25 cellular contexts compared by ENCODE assay signal in genomic region chr14:63452796-63453195, GRCh38.
DNase-seq lines count a peak whose midpoint lies in the region; ATAC-seq, FAIRE-seq and TF ChIP-seq lines count a peak whose summit lies in the region.
"Had no signal": no experiment of that assay in that cellular context is flagged by ENCODE, and none has a peak within 500 bp of the region (broad histone marks: within the 10 kb centered on the region; RNA-seq: fewer than 3 reads in every experiment).

No MANE protein-coding gene starts in this region.

- TF ChIP-seq RAD21 in K562 (CRISPR knock-in tag; conservative IDR thresholded peaks at IDR 0.05 in 1 of 2, IDR thresholded peaks at IDR 0.05 in 1 of 2): no peak

- no peaks in the 10 kb centered on the region for H3K27me3 ChIP-seq in K562 (ENCODE audit: control insufficient read depth in 2 of 2, insufficient read depth in 2 of 2, low read length in 2 of 2)
- no peaks in the 10 kb centered on the region for H3K27me3 ChIP-seq in muscle layer of duodenum (ENCODE audit: low read depth, low read length)
- H3K27me3 ChIP-seq in sigmoid colon: no peaks in the 10 kb centered on the region
- H3K27me3 ChIP-seq: BLaER1 treated with 17β-estradiol and CSF1 and Interleukin-3, amounts not matched to agents 10 nM and 100 nM had no signal

- peaks cover 17% of the 10 kb centered on the region for H3K4me1 Mint-ChIP-seq in activated T-cell treated with anti-CD3 and anti-CD28 coated beads, Interleukin-2, amount 50 U/mL, for 4 hours (ENCODE audit: low read depth)
- peaks cover 56 to 66% of the 10 kb centered on the region in 2 donors for H3K4me1 Mint-ChIP-seq in natural killer cell
- peaks cover 14% of the 10 kb centered on the region for H3K4me1 Mint-ChIP-seq in activated naive CD8-positive, alpha-beta T cell treated with anti-CD3 and anti-CD28 coated beads for 36 hours

- peaks cover 67% of the 10 kb centered on the region for H3K79me2 ChIP-seq in K562 (ENCODE audit: control insufficient read depth, insufficient read depth, low read length)

- no peaks in the 10 kb centered on the region for H3K27me3 Mint-ChIP-seq in activated T-cell treated with anti-CD3 and anti-CD28 coated beads, Interleukin-2, amount 50 U/mL, for 4 hours (ENCODE audit: low read depth)
- no peaks in the 10 kb centered on the region for H3K27me3 Mint-ChIP-seq in natural killer cell (ENCODE audit: low read depth in 2 of 2)
- H3K27me3 Mint-ChIP-seq in activated naive CD8-positive, alpha-beta T cell treated with anti-CD3 and anti-CD28 coated beads for 36 hours: no peaks in the 10 kb centered on the region
- H3K27me3 Mint-ChIP-seq: CD4-positive, alpha-beta T cell had no signal

- H2AFZ ChIP-seq in K562 (ENCODE audit: low read depth, low read length): no peak overlapping the region

- H3K4me2 ChIP-seq in K562 (ENCODE audit: insufficient read depth, low read length): no peak overlapping the region
- H3K4me2 ChIP-seq: BLaER1 treated with 17β-estradiol and CSF1 and Interleukin-3, amounts not matched to agents 10 nM and 100 nM had no signal

- H3K9ac ChIP-seq in K562 (ENCODE audit: insufficient read depth in 1 of 2, low read depth in 2 of 2, low read length in 2 of 2): no peak overlapping the region; a peak in 1 of 4 replicates
- H3K9ac ChIP-seq: BLaER1 treated with 17β-estradiol and CSF1 and Interleukin-3, amounts not matched to agents 10 nM and 100 nM had no signal

- ATAC-seq in K562 (no peak), natural killer cell (no peak)
- no peak for ATAC-seq in activated T-cell treated with anti-CD3 and anti-CD28 coated beads, Interleukin-2, amount 50 U/mL, for 4 hours
- ATAC-seq: HepG2, PC-3 had no signal

- FAIRE-seq in K562 (lab: Jason Lieb, UNC): no peak
- FAIRE-seq: A204.1, GM12891, GM19239, HepG2 had no signal

- TF ChIP-seq POLR2A in K562 (conservative IDR thresholded peaks at IDR 0.05) (no peak), sigmoid colon (IDR thresholded peaks at IDR 0.05) (no peak)

- H4K20me1 ChIP-seq in K562 (replicated peaks; ENCODE audit: control insufficient read depth, insufficient read depth, low read length): no peaks in the 10 kb centered on the region

- H3K27ac ChIP-seq in K562 (ENCODE audit: extremely low read depth, low read depth, low read length) (peak overlapping the region; percentile 82; the same call in 2 of the 3 replicates), muscle layer of duodenum (ENCODE audit: low read length) (peak overlapping the region; percentile 54), sigmoid colon (peak overlapping the region; percentile 39 to 74 (median 68))
- H3K27ac ChIP-seq: BLaER1 treated with 17β-estradiol and CSF1 and Interleukin-3, amounts not matched to agents 10 nM and 100 nM had no signal

- DNase-seq in GM03348 (ENCODE audit: low spot score) (peak; percentile 16), K562 (ENCODE audit: extremely low read depth in 1 of 4, low spot score in 3 of 4) (no peak), sigmoid colon (no peak), COR-L47 (lab: John Stamatoyannopoulos, UW) (no peak), natural killer cell (no peak)
- no peak for DNase-seq in activated T-cell treated with anti-CD3 and anti-CD28 coated beads, Interleukin-2, amount 50 U/mL, for 4 hours
- no peak for DNase-seq in activated naive CD8-positive, alpha-beta T cell treated with anti-CD3 and anti-CD28 coated beads for 36 hours
- DNase-seq: AML-193; CD4-positive, alpha-beta T cell; GDM1; Kasumi-1; NCI-H1092 treated with DMSO at 0.1 percent for 48 hours; NCI-H1436; NCI-H187; NCI-H2107; NCI-H524; NCI-H748 treated with DMSO at 0.1 percent for 48 hours; NK-92 treated with Interleukin-12 subunit alpha and Interleukin-12 subunit beta, amount 100 ng/mL, for 24 hours; PC-3 had no signal

- H3K4me3 Mint-ChIP-seq in activated T-cell treated with anti-CD3 and anti-CD28 coated beads, Interleukin-2, amount 50 U/mL, for 4 hours: no peak overlapping the region
- no peak overlapping the region for H3K4me3 Mint-ChIP-seq in natural killer cell
- no peak overlapping the region for H3K4me3 Mint-ChIP-seq in activated naive CD8-positive, alpha-beta T cell treated with anti-CD3 and anti-CD28 coated beads for 36 hours
- H3K4me3 Mint-ChIP-seq: CD4-positive, alpha-beta T cell had no signal

- no TSS peak for BruUV-seq in K562 (replicated peaks; lab: Mats Ljungman, UMichigan)

- H3K27ac Mint-ChIP-seq in natural killer cell: peak overlapping the region in 1 of 2 donors; percentile 21
- no peak overlapping the region for H3K27ac Mint-ChIP-seq in activated naive CD8-positive, alpha-beta T cell treated with anti-CD3 and anti-CD28 coated beads for 36 hours
- H3K27ac Mint-ChIP-seq: CD4-positive, alpha-beta T cell had no signal

- CTCF ChIA-PET in K562 (lab: Yijun Ruan, JAX; ENCODE audit: low intra/inter-chr PET ratio): no interaction called here

- no peaks in the 10 kb centered on the region for H3K9me3 Mint-ChIP-seq in activated T-cell treated with anti-CD3 and anti-CD28 coated beads, Interleukin-2, amount 50 U/mL, for 4 hours
- H3K9me3 Mint-ChIP-seq in natural killer cell: no peaks in the 10 kb centered on the region
- H3K9me3 Mint-ChIP-seq in activated naive CD8-positive, alpha-beta T cell treated with anti-CD3 and anti-CD28 coated beads for 36 hours: no peaks in the 10 kb centered on the region
- H3K9me3 Mint-ChIP-seq: CD4-positive, alpha-beta T cell had no signal

- H3K4me1 ChIP-seq in K562 (replicated peaks in 1 of 2; ENCODE audit: control insufficient read depth in 2 of 2, insufficient read depth in 2 of 2, low read length in 2 of 2): peaks cover 0 to 23% of the 10 kb centered on the region in 2 experiments; a peak in 3 of 5 replicates
- H3K4me1 ChIP-seq in muscle layer of duodenum (ENCODE audit: control insufficient read depth in 1 of 2, insufficient read depth in 2 of 2, low read length in 2 of 2): peaks cover 0 to 11% of the 10 kb centered on the region in 2 donors
- H3K4me1 ChIP-seq in sigmoid colon: peaks cover 0 to 57% (median 36%) of the 10 kb centered on the region in 4 donors

- intact Hi-C loops in K562 (cut with micrococcal nuclease): no loop called here
- intact Hi-C loops in sigmoid colon (cut with DNase I): loop anchor here (5.0 kb wide), 2 partner anchors 40 to 90 kb away; partner anchors contain the start of gene PPP2R5E
- intact Hi-C loops in natural killer cell (cut with micrococcal nuclease): no loop called here

- H3K9me3 ChIP-seq in K562 (replicated peaks; ENCODE audit: control insufficient read depth, insufficient read depth, low read depth, low read length): no peaks in the 10 kb centered on the region
- H3K9me3 ChIP-seq in muscle layer of duodenum (ENCODE audit: control insufficient read depth in 1 of 2, low read length in 2 of 2): no peaks in the 10 kb centered on the region
- no peaks in the 10 kb centered on the region for H3K9me3 ChIP-seq in sigmoid colon

- H3K4me3 ChIP-seq in K562 (no peak overlapping the region), muscle layer of duodenum (ENCODE audit: low read depth in 1 of 2, low read length in 2 of 2) (no peak overlapping the region), sigmoid colon (no peak overlapping the region)
- H3K4me3 ChIP-seq: BLaER1 treated with 17β-estradiol and CSF1 and Interleukin-3, amounts not matched to agents 10 nM and 100 nM had no signal

- H3K36me3 ChIP-seq in K562 (ENCODE audit: control insufficient read depth, insufficient read depth, low read length) (peaks cover 10% of the 10 kb centered on the region; the same call in 2 of the 3 replicates), muscle layer of duodenum (ENCODE audit: control insufficient read depth in 1 of 2, insufficient read depth in 2 of 2, low read length in 2 of 2) (no peaks in the 10 kb centered on the region), sigmoid colon (no peaks in the 10 kb centered on the region)

- no peaks in the 10 kb centered on the region for H3K9me1 ChIP-seq in K562 (ENCODE audit: control insufficient read depth, insufficient read depth, low read length)

- no peak for TF ChIP-seq EP300 in K562 (IDR thresholded peaks at IDR 0.05; ENCODE audit: low read length)
- no peak for TF ChIP-seq EP300 in sigmoid colon (IDR thresholded peaks at IDR 0.05)

- no peak for TF ChIP-seq CTCF in K562 (IDR thresholded peaks at IDR 0.05 in 2 of 3, conservative IDR thresholded peaks at IDR 0.05 in 1 of 3; ENCODE audit: insufficient read depth in 2 of 3, low read depth in 1 of 3, low read length in 3 of 3)
- TF ChIP-seq CTCF in sigmoid colon (IDR thresholded peaks at IDR 0.05): no peak
- no peak for TF ChIP-seq CTCF in natural killer cell (IDR thresholded peaks at IDR 0.05)

- 88% methylated on average over 2 of the region's 3 CpGs for WGBS in K562 (ENCODE audit: insufficient coverage, low coverage, missing lambda C conversion rate)
- 93 to 95% methylated on average over 3 of the region's 3 CpGs for WGBS in sigmoid colon, 2 donors

- POLR2A ChIA-PET in K562 (lab: Yijun Ruan, JAX): no interaction called here

- H3K36me3 Mint-ChIP-seq in activated T-cell treated with anti-CD3 and anti-CD28 coated beads, Interleukin-2, amount 50 U/mL, for 4 hours (ENCODE audit: insufficient read depth): peaks cover 31% of the 10 kb centered on the region
- no peaks in the 10 kb centered on the region for H3K36me3 Mint-ChIP-seq in natural killer cell
- H3K36me3 Mint-ChIP-seq in activated naive CD8-positive, alpha-beta T cell treated with anti-CD3 and anti-CD28 coated beads for 36 hours: peaks cover 11% of the 10 kb centered on the region

- in situ Hi-C loops in K562 (cut with MboI): no loop called here
